8 cellular contexts compared by ENCODE assay signal in the genomic region with DNA sequence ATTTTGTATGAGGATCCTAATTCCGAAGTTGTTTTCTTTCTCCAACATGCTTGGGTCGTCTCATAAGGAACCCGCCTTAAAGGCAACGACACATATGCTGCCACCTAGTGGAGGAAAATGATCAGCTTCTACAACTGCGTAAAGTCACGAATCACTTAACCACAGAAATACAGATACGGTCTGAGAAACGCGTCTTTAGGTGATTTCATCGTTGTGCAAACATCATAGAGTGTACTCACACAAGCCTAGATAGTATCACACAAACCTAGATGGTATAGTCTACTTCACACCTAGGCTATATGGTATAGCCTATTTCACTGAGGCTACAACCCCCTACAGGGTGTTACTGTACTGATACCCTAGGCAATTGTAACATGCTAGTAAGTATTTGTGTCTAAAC. TPM values are rescaled to one million over a fixed set of nuclear protein-coding genes. Genes with fewer than 3 reads are reported as not detected.
A peak's percentile ranks its signal among the peaks of the same experiment; 100 is the strongest.
DNase-seq lines count a peak whose midpoint lies in the region; ATAC-seq, FAIRE-seq and TF ChIP-seq lines count a peak whose summit lies in the region.

No MANE protein-coding gene starts in this region.

- no peaks in the 10 kb centered on the region for H3K27me3 ChIP-seq in GM12878 (replicated peaks in 1 of 2; ENCODE audit: control insufficient read depth in 2 of 2, insufficient read depth in 2 of 2, low read length in 1 of 2)

- H3K27ac ChIP-seq in GM12878 (ENCODE audit: control insufficient read depth, insufficient read depth) = no peak overlapping the region

- no TSS peak for BruUV-seq in GM12878 (replicated peaks; lab: Mats Ljungman, UMichigan)

- H3K9ac ChIP-seq in GM12878 (ENCODE audit: control insufficient read depth, insufficient read depth, low read length) = no peak overlapping the region

- H3K4me1 ChIP-seq in GM12878 (ENCODE audit: control insufficient read depth, insufficient read depth, low read length) = peaks cover 21% of the 10 kb centered on the region

- RAD21 ChIA-PET in GM12878 (lab: Charles Lee; ENCODE audit: unreplicated experiment) = interaction anchor here (0.8 to 6.5 kb wide), 8 partner anchors 13 to 288 kb away, joined by 3 to 94 read pairs (median 4); a partner anchor contains a TSS

- DNase-seq in DMS153 (lab: John Stamatoyannopoulos, UW) (peak; percentile 80), NCI-H1092 treated with DMSO at 0.1 percent for 48 hours (lab: John Stamatoyannopoulos, UW) (peak; percentile 65), SKM-1 (lab: John Stamatoyannopoulos, UW; ENCODE audit: unreplicated experiment) (peak; percentile 87), GM12878 (ENCODE audit: low read depth, low spot score) (peak; percentile 75), iPS-NIHi11 (ENCODE audit: low spot score) (peak; percentile 86)
- peak; percentile 67 for DNase-seq in stimulated activated CD4-positive, alpha-beta T cell treated with anti-CD3 and anti-CD28 coated beads, Interleukin-15, amount 100 ng/mL, for 24 hours

- ATAC-seq in GM21723 (IDR thresholded peaks at IDR 0.05; ENCODE audit: unreplicated experiment) (peak; percentile 50), GM12878 (peak; percentile 79), GM21737 (IDR thresholded peaks at IDR 0.05; ENCODE audit: unreplicated experiment) (no peak)

- SMC1A ChIA-PET in GM12878 (lab: Charles Lee; ENCODE audit: uncharacterized antibody, unreplicated experiment) = interaction anchor here (1.0 to 9.8 kb wide), 18 partner anchors 8 to 287 kb away, joined by 3 to 75 read pairs (median 4); a partner anchor contains a TSS

- POLR2A ChIA-PET in GM12878 (lab: Charles Lee) = interaction anchor here (0.9 to 1.1 kb wide), 2 partner anchors 13 to 102 kb away, joined by 3 to 4 read pairs; no protein-coding TSS in a partner anchor

- 5% methylated on average over 10 of the region's 10 CpGs for WGBS in GM12878 (ENCODE audit: insufficient coverage, insufficient replicate concordance, low lambda C conversion rate, missing lambda C conversion rate)

- 0 out of 2 replicates have a peak overlapping the region, but pooled peaks have one; percentile 42 for H2AFZ ChIP-seq in GM12878 (ENCODE audit: control insufficient read depth, low read depth, low read length)

- peak overlapping the region; percentile 29; the same call in 1 of the 2 replicates for H3K4me2 ChIP-seq in GM12878 (ENCODE audit: control insufficient read depth, insufficient read depth)

- H3K36me3 ChIP-seq in GM12878 (ENCODE audit: control insufficient read depth in 2 of 2, insufficient read depth in 2 of 2, low read length in 1 of 2) = no peaks in the 10 kb centered on the region

- TF ChIP-seq EP300 in GM12878 (IDR thresholded peaks at IDR 0.05; ENCODE audit: borderline replicate concordance in 1 of 2, control insufficient read depth in 1 of 2, low read depth in 2 of 2, low read length in 2 of 2) = 0 out of 4 replicates have a peak, but pooled peaks of 1 of the 2 experiments have one; percentile 34

- peak; percentile 77 for TF ChIP-seq RAD21 in GM12878 (IDR thresholded peaks at IDR 0.05; ENCODE audit: insufficient read depth, low read depth, low read length)

- H3K9me3 ChIP-seq in GM12878 (replicated peaks; ENCODE audit: control insufficient read depth, insufficient read depth, low read length) = no peaks in the 10 kb centered on the region

- H3K4me3 ChIP-seq in GM12878 = no peak overlapping the region

- H3K79me2 ChIP-seq in GM12878 (ENCODE audit: control insufficient read depth, insufficient read depth, low read length) = no peaks in the 10 kb centered on the region

- intact Hi-C loops in GM12878 (cut with micrococcal nuclease; ENCODE audit: unreplicated experiment) = loop anchor here (1.0 to 5.0 kb wide), 3 partner anchors 28 to 285 kb away; no protein-coding TSS in a partner anchor

- H4K20me1 ChIP-seq in GM12878 (ENCODE audit: control insufficient read depth, insufficient read depth) = no peaks in the 10 kb centered on the region

- in situ Hi-C loops in GM12878 (cut with MboI) = loop anchor here (5.0 kb wide), 1 partner anchor 70 kb away; no protein-coding TSS in a partner anchor

- TF ChIP-seq POLR2A in GM12878 (IDR thresholded peaks at IDR 0.05; ENCODE audit: low read depth, low read length) = no peak

- FAIRE-seq in GM12878 (lab: Jason Lieb, UNC) = peak; percentile 95

- CTCF ChIA-PET in GM12878 (lab: Yijun Ruan, JAX) = interaction anchor here (0.7 to 10.2 kb wide), 37 partner anchors 9 to 383 kb away, joined by 3 to 194 read pairs (median 7); a partner anchor contains a TSS

- peak; percentile 74 to 83 (median 82) for TF ChIP-seq CTCF in GM12878 (IDR thresholded peaks at IDR 0.05 in 2 of 3, conservative IDR thresholded peaks at IDR 0.05 in 1 of 3; ENCODE audit: control insufficient read depth in 2 of 3, extremely low read depth in 1 of 3, insufficient read depth in 1 of 3, low read depth in 3 of 3, low read length in 3 of 3)

TF ChIP-seq in GM12878, 131 proteins besides CTCF, POLR2A, EP300 and RAD21 (continues in another document):
- TF ChIP-seq CREM (IDR thresholded peaks at IDR 0.05; ENCODE audit: low read depth) = peak; percentile 60
- TF ChIP-seq PML (IDR thresholded peaks at IDR 0.05; ENCODE audit: low read length) = no peak
- TF ChIP-seq MXI1 (IDR thresholded peaks at IDR 0.05; ENCODE audit: low read depth, low read length) = peak; percentile 50; the same call in 1 of the 2 replicates
- TF ChIP-seq TCF12 (IDR thresholded peaks at IDR 0.05; ENCODE audit: low read depth, low read length) = no peak
- TF ChIP-seq ESRRA (IDR thresholded peaks at IDR 0.05; ENCODE audit: low read length) = no peak
- 0 out of 2 replicates have a peak, but pooled peaks have one; percentile 31 for TF ChIP-seq RFX5 (IDR thresholded peaks at IDR 0.05; ENCODE audit: low read depth, low read length)
- no peak for TF ChIP-seq TCF7 (IDR thresholded peaks at IDR 0.05; ENCODE audit: borderline replicate concordance)
- no peak for TF ChIP-seq BRCA1 (IDR thresholded peaks at IDR 0.05; ENCODE audit: low read depth, low read length)

RNA-seq across cellular contexts. Expression of a gene that starts 13.1 kb away (rescaled TPM):
- not detected in 2 replicates for total RNA-seq in GM12878 (2013; cell fraction: nucleolus; rRNA removed)
- total RNA-seq in GM12878 (2014; rRNA removed) (not detected in 2 replicates), GM12878 (2014; rRNA removed; fragmentation: Illumina TruSeq; extraction: Trizol) (0.18 TPM in 1 of 2 replicates, not detected in the other), GM12878 (2021) (not detected in 2 replicates)
- not detected for polyA plus RNA-seq in GM12878 (2011; ENCODE audit: low read depth)
- polyA plus RNA-seq in GM12878 (2011; rRNA removed) (0.40 and 0.42 TPM in 2 replicates), GM12878 (2014; fragmentation: Illumina TruSeq; extraction: Trizol) (not detected in 2 replicates), GM12878 (2014; fragmentation: Nextera tagmentation; extraction: Ambion mirVana) (not detected), GM12878 (2014; rRNA removed) (not detected in 2 replicates), GM12878 (2016; fragmentation: Nextera tagmentation; extraction: Ambion mirVana) (not detected)
- 0.50 and 0.79 TPM in 2 replicates for polyA plus RNA-seq in GM12878 (2011; cell fraction: cytosol; rRNA removed)
- 0.67 and 0.99 TPM in 2 replicates for polyA plus RNA-seq in GM12878 (2011; cell fraction: nucleus; rRNA removed)
- 0.23 and 0.27 TPM in 2 replicates for polyA plus RNA-seq in GM12878 (2012)
- 1.2 TPM in 1 of 2 replicates, not detected in the other for polyA minus RNA-seq in GM12878 (2011; rRNA and poly(A)+ RNA removed)
- not detected in 2 replicates for polyA minus RNA-seq in GM12878 (2011; cell fraction: cytosol; rRNA and poly(A)+ RNA removed)
- 0.29 and 0.48 TPM in 2 replicates for polyA minus RNA-seq in GM12878 (2011; cell fraction: nucleus; rRNA and poly(A)+ RNA removed)

RNA-seq across cellular contexts. Expression of a gene that starts 39.3 kb away (rescaled TPM):
- not detected in 2 replicates for total RNA-seq in GM12878 (2013; cell fraction: nucleolus; rRNA removed)
- total RNA-seq in GM12878 (2014; rRNA removed) (not detected in 2 replicates), GM12878 (2014; rRNA removed; fragmentation: Illumina TruSeq; extraction: Trizol) (not detected in 2 replicates), GM12878 (2021) (4.9 and 5.3 TPM in 2 replicates)
- polyA plus RNA-seq in GM12878 (2011; ENCODE audit: low read depth) = 0.07 TPM
- polyA plus RNA-seq in GM12878 (2011; rRNA removed) (not detected in 2 replicates), GM12878 (2014; fragmentation: Illumina TruSeq; extraction: Trizol) (not detected in 2 replicates), GM12878 (2014; fragmentation: Nextera tagmentation; extraction: Ambion mirVana) (under 1 TPM in 1 of 2 experiments, not detected in 1; 0.02 TPM), GM12878 (2014; rRNA removed) (not detected in 2 replicates), GM12878 (2016; fragmentation: Nextera tagmentation; extraction: Ambion mirVana) (not detected)
- polyA plus RNA-seq in GM12878 (2011; cell fraction: cytosol; rRNA removed) = not detected in 2 replicates
- polyA plus RNA-seq in GM12878 (2011; cell fraction: nucleus; rRNA removed) = not detected in 2 replicates
- 0.18 TPM in 1 of 2 replicates, not detected in the other for polyA plus RNA-seq in GM12878 (2012)
- not detected in 2 replicates for polyA minus RNA-seq in GM12878 (2011; rRNA and poly(A)+ RNA removed)
- polyA minus RNA-seq in GM12878 (2011; cell fraction: cytosol; rRNA and poly(A)+ RNA removed) = not detected in 2 replicates
- not detected in 2 replicates for polyA minus RNA-seq in GM12878 (2011; cell fraction: nucleus; rRNA and poly(A)+ RNA removed)

RNA-seq across cellular contexts. Expression of a gene that starts 46.5 kb away (rescaled TPM):
- 0.56 and 1.6 TPM in 2 replicates for total RNA-seq in GM12878 (2013; cell fraction: nucleolus; rRNA removed)
- total RNA-seq in GM12878 (2014; rRNA removed) (not detected in 2 replicates), GM12878 (2014; rRNA removed; fragmentation: Illumina TruSeq; extraction: Trizol) (0.09 TPM in 1 of 2 replicates, not detected in the other), GM12878 (2021) (0.21 TPM in 1 of 2 replicates, not detected in the other)
- polyA plus RNA-seq in GM12878 (2011; ENCODE audit: low read depth) = not detected
- polyA plus RNA-seq in GM12878 (2011; rRNA removed) (0.39 and 0.60 TPM in 2 replicates), GM12878 (2014; fragmentation: Illumina TruSeq; extraction: Trizol) (not detected in 2 replicates), GM12878 (2014; fragmentation: Nextera tagmentation; extraction: Ambion mirVana) (under 1 TPM in 1 of 2 experiments, not detected in 1; 0.03 TPM), GM12878 (2014; rRNA removed) (not detected in 2 replicates), GM12878 (2016; fragmentation: Nextera tagmentation; extraction: Ambion mirVana) (not detected)
- 0.72 and 1.0 TPM in 2 replicates for polyA plus RNA-seq in GM12878 (2011; cell fraction: cytosol; rRNA removed)
- 1.6 and 1.7 TPM in 2 replicates for polyA plus RNA-seq in GM12878 (2011; cell fraction: nucleus; rRNA removed)
- polyA plus RNA-seq in GM12878 (2012) = 0.07 TPM in 1 of 2 replicates, not detected in the other
- 1.0 and 1.4 TPM in 2 replicates for polyA minus RNA-seq in GM12878 (2011; rRNA and poly(A)+ RNA removed)
- 0.31 and 1.2 TPM in 2 replicates for polyA minus RNA-seq in GM12878 (2011; cell fraction: cytosol; rRNA and poly(A)+ RNA removed)
- polyA minus RNA-seq in GM12878 (2011; cell fraction: nucleus; rRNA and poly(A)+ RNA removed) = 0.48 and 0.86 TPM in 2 replicates
